23 cellular contexts compared by ENCODE assay signal in the genomic region with DNA sequence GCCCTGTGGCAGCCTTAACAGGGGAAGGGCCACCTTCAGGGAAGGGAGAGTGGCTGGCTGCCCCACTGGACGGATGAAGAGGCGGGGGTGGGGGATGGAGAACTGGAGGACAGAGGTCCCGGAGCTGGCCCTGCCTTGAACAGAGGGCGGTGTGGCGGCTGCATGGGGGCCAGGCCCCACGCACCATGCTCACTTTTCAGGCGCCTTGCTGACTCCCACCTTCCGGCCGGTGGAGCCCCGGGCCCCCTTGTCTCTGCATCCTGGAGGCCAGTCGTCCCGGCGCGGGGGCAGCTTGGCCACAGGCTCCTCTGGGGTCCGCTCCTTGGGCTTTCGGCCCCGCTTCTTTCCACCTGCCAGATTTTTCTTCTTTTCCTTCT. TPM values are rescaled to one million over a fixed set of nuclear protein-coding genes. Genes with fewer than 3 reads are reported as not detected.
DNase-seq lines count a peak whose midpoint lies in the region; ATAC-seq, FAIRE-seq and TF ChIP-seq lines count a peak whose summit lies in the region.
"Had no signal": no experiment of that assay in that cellular context is flagged by ENCODE, and none has a peak within 500 bp of the region (broad histone marks: within the 10 kb centered on the region; RNA-seq: fewer than 3 reads in every experiment).

No MANE protein-coding gene starts in this region.

- H3K4me1 ChIP-seq in H9 (ENCODE audit: insufficient read depth, low read length) (no peaks in the 10 kb centered on the region; the same call in 1 of the 2 replicates), RWPE2 (ENCODE audit: insufficient read depth, poor library complexity, severe bottlenecking) (peaks cover 14% of the 10 kb centered on the region), neural progenitor cell (peaks cover 24% of the 10 kb centered on the region)

- H4K20me1 ChIP-seq in H9 (ENCODE audit: control insufficient read depth, insufficient read depth, insufficient read length): no peaks in the 10 kb centered on the region
- peaks cover 25% of the 10 kb centered on the region for H4K20me1 ChIP-seq in neural progenitor cell (ENCODE audit: low read depth)

- TF ChIP-seq CTCF in H9 (conservative IDR thresholded peaks at IDR 0.05): no peak
- no peak for TF ChIP-seq CTCF in RWPE2 (IDR thresholded peaks at IDR 0.05; ENCODE audit: poor library complexity, severe bottlenecking)
- TF ChIP-seq CTCF in neural progenitor cell (IDR thresholded peaks at IDR 0.05): no peak

- H2AK5ac ChIP-seq in H9 (ENCODE audit: insufficient read length, low read length): no peak overlapping the region

- H3K4me2 ChIP-seq in H9 (ENCODE audit: insufficient read depth, insufficient read length, low read length): no peak overlapping the region
- H3K4me2 ChIP-seq in neural progenitor cell: no peak overlapping the region
- H3K4me2 ChIP-seq: SK-N-SH had no signal

- H2BK5ac ChIP-seq in H9 (ENCODE audit: insufficient read length, low read length): no peak overlapping the region

- H3K9me3 ChIP-seq in H9 (ENCODE audit: control insufficient read depth, low read depth, low read length) (peaks cover 13% of the 10 kb centered on the region), RWPE2 (ENCODE audit: severe bottlenecking) (no peaks in the 10 kb centered on the region), neural progenitor cell (ENCODE audit: low read depth) (no peaks in the 10 kb centered on the region)
- H3K9me3 ChIP-seq: SK-N-SH had no signal

- no peak overlapping the region for H3K14ac ChIP-seq in H9 (ENCODE audit: insufficient read depth, low read length)

- H2BK15ac ChIP-seq in H9 (ENCODE audit: low read depth, low read length): no peak overlapping the region

- no peak overlapping the region for H4K5ac ChIP-seq in H9 (ENCODE audit: insufficient read length, low read depth, low read length)

- no peak overlapping the region for H2BK120ac ChIP-seq in H9 (ENCODE audit: low read depth, low read length, poor library complexity, severe bottlenecking)

- peaks cover 14% of the 10 kb centered on the region for H3K23me2 ChIP-seq in H9 (ENCODE audit: insufficient read length, low read depth, low read length, poor library complexity, severe bottlenecking)

- H3K4ac ChIP-seq in H9 (ENCODE audit: low read depth, low read length): no peak overlapping the region

- no peak overlapping the region for H4K8ac ChIP-seq in H9 (replicated peaks; ENCODE audit: insufficient read length, low read depth, low read length)

- H3K79me1 ChIP-seq in H9 (ENCODE audit: insufficient read depth, low read depth, low read length, poor library complexity, severe bottlenecking): no peaks in the 10 kb centered on the region

- no peak overlapping the region for H3T11ph ChIP-seq in H9 (ENCODE audit: low read length)

- H3K23ac ChIP-seq in H9 (ENCODE audit: insufficient read length, low read depth, low read length): no peak overlapping the region

- H3K36me3 ChIP-seq in RWPE2 (ENCODE audit: low read depth): peaks cover 43% of the 10 kb centered on the region
- no peaks in the 10 kb centered on the region for H3K36me3 ChIP-seq in neural progenitor cell

- H3K27me3 Mint-ChIP-seq in T-helper 2 cell treated with Interferon-gamma antibody and Interleukin-4, amounts not matched to agents 5 μg/mL and 100 μg/mL, for 36 hours (ENCODE audit: low read depth): no peaks in the 10 kb centered on the region
- H3K27me3 Mint-ChIP-seq in H9 (ENCODE audit: low read depth) (no peaks in the 10 kb centered on the region), neural progenitor cell (ENCODE audit: insufficient read depth, low read depth) (peaks cover 4% of the 10 kb centered on the region)

- H3F3A ChIP-seq in neural progenitor cell (ENCODE audit: low read depth): peaks cover 31% of the 10 kb centered on the region

- H3K27ac Mint-ChIP-seq in T-helper 2 cell treated with Interferon-gamma antibody and Interleukin-4, amounts not matched to agents 5 μg/mL and 100 μg/mL, for 36 hours: peak overlapping the region; percentile 10
- H3K27ac Mint-ChIP-seq in H9 (peak overlapping the region in 2 of 3 experiments; percentile 59 to 93; a peak in 3 of 7 replicates), neural progenitor cell (no peak overlapping the region)
- H3K27ac Mint-ChIP-seq: HFFc6 had no signal

- DNase-seq in T-helper 2 cell treated with Interferon-gamma antibody and Interleukin-4, amounts not matched to agents 5 μg/mL and 100 μg/mL, for 36 hours (ENCODE audit: low spot score): no peak
- DNase-seq in T-helper 2 cell: no peak
- DNase-seq in H9: no peak
- peak; percentile 83 for DNase-seq in RWPE2 (ENCODE audit: low spot score)
- DNase-seq in neural progenitor cell (ENCODE audit: low spot score): no peak
- no peak for DNase-seq in RCC 7860 (ENCODE audit: low spot score)
- DNase-seq in NCI-H1694 (lab: John Stamatoyannopoulos, UW): no peak
- DNase-seq: Calu3, DMS79 treated with DMSO at 0.1 percent for 48 hours, H7, HFFc6, NCI-H1048, NCI-H1694 treated with DMSO at 0.1 percent for 48 hours, NCI-H2081, NCI-H226, NCI-H510A, SK-N-SH had no signal

- no peak overlapping the region for H3K4me3 ChIP-seq in RWPE2 (ENCODE audit: severe bottlenecking)
- H3K4me3 ChIP-seq in neural progenitor cell: no peak overlapping the region

- no peak overlapping the region for H3K18ac ChIP-seq in H9 (ENCODE audit: insufficient read length, low read depth, low read length)

- no CpG with 5 or more reads among the region's 17 CpGs for WGBS in H9 (ENCODE audit: extremely low coverage, insufficient read length, low lambda C conversion rate)

- no peak for FAIRE-seq in RCC 7860 (lab: Jason Lieb, UNC)
- FAIRE-seq: GM12892, GM19239, HTR-8/SVneo had no signal

- H2AFZ ChIP-seq in H9 (ENCODE audit: low read length) (no peak overlapping the region), neural progenitor cell (replicated peaks) (no peak overlapping the region)

- H3K9me3 Mint-ChIP-seq in T-helper 2 cell treated with Interferon-gamma antibody and Interleukin-4, amounts not matched to agents 5 μg/mL and 100 μg/mL, for 36 hours: no peaks in the 10 kb centered on the region
- no peaks in the 10 kb centered on the region for H3K9me3 Mint-ChIP-seq in H9
- H3K9me3 Mint-ChIP-seq in neural progenitor cell: no peaks in the 10 kb centered on the region
- H3K9me3 Mint-ChIP-seq: HFFc6 had no signal

- no peak overlapping the region for H3K27ac ChIP-seq in H9 (ENCODE audit: insufficient read length, low read depth, low read length)
- H3K27ac ChIP-seq in RWPE2 (ENCODE audit: poor library complexity, severe bottlenecking): no peak overlapping the region
- no peak overlapping the region for H3K27ac ChIP-seq in neural progenitor cell

- H3K4me3 Mint-ChIP-seq in T-helper 2 cell treated with Interferon-gamma antibody and Interleukin-4, amounts not matched to agents 5 μg/mL and 100 μg/mL, for 36 hours: no peak overlapping the region
- H3K4me3 Mint-ChIP-seq in H9: peak overlapping the region in 1 of 2 experiments; percentile 39; a peak in 1 of 5 replicates
- H3K4me3 Mint-ChIP-seq in neural progenitor cell: peak overlapping the region; percentile 44
- H3K4me3 Mint-ChIP-seq: HFFc6 had no signal

- peaks cover 20% of the 10 kb centered on the region for H3K36me3 Mint-ChIP-seq in T-helper 2 cell treated with Interferon-gamma antibody and Interleukin-4, amounts not matched to agents 5 μg/mL and 100 μg/mL, for 36 hours (ENCODE audit: low read depth)
- H3K36me3 Mint-ChIP-seq in H9 (ENCODE audit: insufficient read depth in 1 of 3, low read depth in 3 of 3) (peaks cover 9 to 45% (median 37%) of the 10 kb centered on the region in 3 experiments; a peak in 6 of 7 replicates), neural progenitor cell (peaks cover 2% of the 10 kb centered on the region)

- H3K27me3 ChIP-seq in H9 (ENCODE audit: insufficient read depth, low read length): no peaks in the 10 kb centered on the region
- no peaks in the 10 kb centered on the region for H3K27me3 ChIP-seq in RWPE2 (ENCODE audit: insufficient read depth, poor library complexity, severe bottlenecking)
- H3K27me3 ChIP-seq in neural progenitor cell: no peaks in the 10 kb centered on the region

- H3K9ac ChIP-seq in H9 (ENCODE audit: extremely low read depth, insufficient read length, low read length) (no peak overlapping the region), neural progenitor cell (no peak overlapping the region)
- H3K9ac ChIP-seq: SK-N-SH had no signal

- no peak overlapping the region for H2BK12ac ChIP-seq in H9 (ENCODE audit: insufficient read length, low read depth, low read length)

- H3K79me2 ChIP-seq in H9 (ENCODE audit: insufficient read depth, low read length) (peaks cover under 1% of the 10 kb centered on the region; the same call in 1 of the 2 replicates), neural progenitor cell (ENCODE audit: low read depth) (peaks cover 15% of the 10 kb centered on the region)

- ATAC-seq in RWPE2 (ENCODE audit: low read depth): no peak
- no peak for ATAC-seq in GM21619 (IDR thresholded peaks at IDR 0.05; ENCODE audit: unreplicated experiment)
- ATAC-seq: Panc1 had no signal

- no peak overlapping the region for H2BK20ac ChIP-seq in H9 (ENCODE audit: low read depth, low read length, poor library complexity, severe bottlenecking)

- no peak overlapping the region for H3K56ac ChIP-seq in H9 (ENCODE audit: insufficient read length, low read depth, low read length)

- peaks cover 12% of the 10 kb centered on the region for H3K4me1 Mint-ChIP-seq in T-helper 2 cell treated with Interferon-gamma antibody and Interleukin-4, amounts not matched to agents 5 μg/mL and 100 μg/mL, for 36 hours (ENCODE audit: low read depth)
- H3K4me1 Mint-ChIP-seq in H9 (peaks cover 23 to 26% of the 10 kb centered on the region in 2 experiments), neural progenitor cell (peaks cover 13% of the 10 kb centered on the region)

- H4K91ac ChIP-seq in H9 (ENCODE audit: insufficient read length, low read depth, low read length): no peak overlapping the region

RNA-seq across cellular contexts. Expression of a gene that starts 3.5 kb away (rescaled TPM):
- total RNA-seq in H9 (2021) (35.6 and 40.9 TPM in 2 replicates), neural progenitor cell (ENCODE audit: low replicate concordance) (10.8 and 22.7 TPM in 2 replicates)

RNA-seq across cellular contexts. Expression of a gene that starts 10.0 kb away (rescaled TPM):
- total RNA-seq in H9 (2021): 43.8 and 46.0 TPM in 2 replicates
- 2.9 and 11.4 TPM in 2 replicates for total RNA-seq in neural progenitor cell (ENCODE audit: low replicate concordance)

RNA-seq across cellular contexts. Expression of a gene that starts 19.8 kb away (rescaled TPM):
- total RNA-seq in H9 (2021) (5.2 and 5.7 TPM in 2 replicates), neural progenitor cell (ENCODE audit: low replicate concordance) (0.19 and 4.9 TPM in 2 replicates)
- total RNA-seq: A172 had no signal

RNA-seq across cellular contexts. Expression of a gene that starts 21.2 kb away (rescaled TPM):
- total RNA-seq in H9 (2021) (87.9 and 91.3 TPM in 2 replicates), neural progenitor cell (ENCODE audit: low replicate concordance) (51.9 and 77.0 TPM in 2 replicates)
